In genomic region chr4:122584517-122584916, GRCh38 we compare ENCODE assay signal across 9 cellular contexts. TPM values are rescaled to one million over a fixed set of nuclear protein-coding genes. Genes with fewer than 3 reads are reported as not detected.
DNase-seq lines count a peak whose midpoint lies in the region; ATAC-seq and TF ChIP-seq lines count a peak whose summit lies in the region.
"Had no signal": no experiment of that assay in that cellular context is flagged by ENCODE, and none has a peak within 500 bp of the region (broad histone marks: within the 10 kb centered on the region; RNA-seq: fewer than 3 reads in every experiment).

No MANE protein-coding gene starts in this region.

- no peaks in the 10 kb centered on the region for H3K9me3 Mint-ChIP-seq in progenitor cell of endocrine pancreas (ENCODE audit: low read depth)

- DNase-seq in amniotic epithelial cell (ENCODE audit: low read depth) (peak; percentile 89), non-pigmented ciliary epithelial cell (ENCODE audit: low read depth) (peak; percentile 37), NCI-H2107 (lab: John Stamatoyannopoulos, UW) (no peak), progenitor cell of endocrine pancreas (ENCODE audit: low spot score, unreplicated experiment) (no peak), NCI-H1694 treated with DMSO at 0.1 percent for 48 hours (lab: John Stamatoyannopoulos, UW) (no peak), SHP77 treated with DMSO at 0.1 percent for 48 hours (lab: John Stamatoyannopoulos, UW) (no peak)

- H3K27me3 Mint-ChIP-seq in progenitor cell of endocrine pancreas, result no peaks in the 10 kb centered on the region

- H3K36me3 Mint-ChIP-seq in progenitor cell of endocrine pancreas (ENCODE audit: insufficient read depth), result no peaks in the 10 kb centered on the region

- H3K4me3 Mint-ChIP-seq in progenitor cell of endocrine pancreas (ENCODE audit: low read depth), result no peak overlapping the region

- TF ChIP-seq CTCF in progenitor cell of endocrine pancreas (IDR thresholded peaks at IDR 0.05; ENCODE audit: unreplicated experiment), result no peak

- H3K27ac Mint-ChIP-seq in progenitor cell of endocrine pancreas, result no peak overlapping the region

- peaks cover 7% of the 10 kb centered on the region for H3K4me1 Mint-ChIP-seq in progenitor cell of endocrine pancreas (ENCODE audit: low read depth)

- ATAC-seq in GM18858 (IDR thresholded peaks at IDR 0.05; ENCODE audit: unreplicated experiment) (peak; percentile 77), HG03432 (IDR thresholded peaks at IDR 0.05; ENCODE audit: unreplicated experiment) (peak; percentile 91)

RNA-seq across cellular contexts. Expression of gene IL21, which starts 36.3 kb away (rescaled TPM):
- not detected in 2 replicates for total RNA-seq in progenitor cell of endocrine pancreas
- total RNA-seq: epithelial cell of proximal tubule had no signal

Comparison
In these comparisons a context has a peak if more than half of its experiments do, and no peak if none do; other contexts are left out.
1. DNase-seq: peak in amniotic epithelial cell (single experiment) and non-pigmented ciliary epithelial cell (single experiment); none in NCI-H2107 (single experiment), progenitor cell of endocrine pancreas (single experiment), NCI-H1694 treated with DMSO at 0.1 percent for 48 hours (single experiment) and SHP77 treated with DMSO at 0.1 percent for 48 hours (single experiment).